In the genomic region with DNA sequence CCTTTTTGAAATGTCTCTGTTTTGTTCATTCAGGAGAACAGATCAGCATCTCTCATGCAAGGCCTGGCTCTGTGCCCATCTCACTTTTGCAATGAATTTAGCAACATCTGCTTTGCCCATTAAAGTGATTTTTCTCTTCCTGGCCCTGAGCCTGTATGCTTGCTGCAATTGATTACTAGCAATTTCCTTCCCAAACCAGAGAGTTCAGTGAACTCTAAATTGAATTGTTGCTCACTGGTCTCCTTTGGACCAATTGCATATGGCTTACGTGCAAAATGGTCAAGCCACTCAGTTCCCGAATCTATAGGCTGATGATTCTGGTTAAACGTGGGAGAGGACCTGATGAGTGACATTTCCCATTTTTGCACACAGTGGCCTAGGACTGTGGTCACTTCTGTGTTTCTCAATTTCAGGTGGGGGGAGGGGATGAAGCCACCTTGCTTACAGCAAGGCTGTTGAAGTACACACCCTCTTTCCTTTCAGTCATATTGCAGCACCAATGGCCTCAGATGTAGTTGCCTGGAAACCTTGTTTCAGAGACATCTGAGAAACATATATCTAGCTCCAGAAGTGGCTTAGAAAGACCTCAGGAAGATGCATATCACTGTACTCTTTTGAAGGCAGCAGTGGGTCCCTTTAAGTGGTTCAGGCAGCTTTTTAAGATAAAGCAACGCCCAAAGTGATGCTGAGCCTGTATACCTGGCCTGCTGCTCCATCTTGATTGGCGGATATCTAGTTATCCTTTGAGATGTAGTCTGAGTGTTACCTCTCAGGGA, we compare ENCODE assay signal across 8 cellular contexts.
DNase-seq lines count a peak whose midpoint lies in the region; ATAC-seq and TF ChIP-seq lines count a peak whose summit lies in the region.

No MANE protein-coding gene starts in this region.

- peaks cover 15% of the 10 kb centered on the region for H3K4me1 ChIP-seq in testis

- no peak overlapping the region for H3K27ac ChIP-seq in testis

- H3K27me3 ChIP-seq in testis: no peaks in the 10 kb centered on the region

- TF ChIP-seq CTCF in fibroblast of the aortic adventitia (IDR thresholded peaks at IDR 0.05; ENCODE audit: insufficient read depth, low read length) (no peak), testis (IDR thresholded peaks at IDR 0.05) (no peak)

- DNase-seq in Ammon's horn (ENCODE audit: low spot score): peak; percentile 40
- DNase-seq in SKM-1 treated with dmso at 0.1 percent for 144 hours (lab: John Stamatoyannopoulos, UW; ENCODE audit: unreplicated experiment): peak; percentile 96
- DNase-seq in fibroblast of the aortic adventitia (ENCODE audit: low read depth): peak; percentile 84
- DNase-seq in testis: peak; percentile 32
- no peak for DNase-seq in H4 (ENCODE audit: low spot score)
- no peak for DNase-seq in 8988T

- intact Hi-C loops in testis (cut with DNase I; ENCODE audit: low total_unique reads): no loop called here

- H3K4me3 ChIP-seq in fibroblast of the aortic adventitia (ENCODE audit: low read depth, low read length): no peak overlapping the region
- H3K4me3 ChIP-seq in testis: no peak overlapping the region

- no peaks in the 10 kb centered on the region for H3K9me3 ChIP-seq in testis

- no peaks in the 10 kb centered on the region for H3K36me3 ChIP-seq in testis (ENCODE audit: low read depth, missing control alignments)

- WGBS in testis, 2 donors: 83 to 87% methylated on average over 5 of the region's 5 CpGs

- ATAC-seq in GM18907 (IDR thresholded peaks at IDR 0.05; ENCODE audit: unreplicated experiment) (peak; percentile 52), HG03066 (IDR thresholded peaks at IDR 0.05; ENCODE audit: low read depth, unreplicated experiment) (peak; percentile 59)

- TF ChIP-seq POLR2A in testis (IDR thresholded peaks at IDR 0.05): no peak

Comparison
In these comparisons a context has a peak if more than half of its experiments do, and no peak if none do; other contexts are left out.
1. DNase-seq: peak in Ammon's horn (single experiment), SKM-1 treated with dmso at 0.1 percent for 144 hours (single experiment), fibroblast of the aortic adventitia (single experiment) and testis (single experiment); none in H4 (single experiment) and 8988T (single experiment).